ENCODE assay signal across 8 cellular contexts in genomic region chr16:70695351-70696070, GRCh38. TPM values are rescaled to one million over a fixed set of nuclear protein-coding genes. Genes with fewer than 3 reads are reported as not detected.
DNase-seq lines count a peak whose midpoint lies in the region; ATAC-seq and TF ChIP-seq lines count a peak whose summit lies in the region.

No MANE protein-coding gene starts in this region.

- intact Hi-C loops in activated T-helper 2 cell treated with anti-CD3 and anti-CD28 coated beads, Interferon-gamma antibody, Interleukin-2, Interleukin-4, amounts not matched to agents 10 μg/mL and 5 μg/mL and 100 μg/mL, durations not matched to agents 14 hours and 24 hours and 36 hours (cut with micrococcal nuclease), result no loop called here
- intact Hi-C loops in ovary (cut with DNase I), result no loop called here

- H3K9me3 ChIP-seq in liver (ENCODE audit: control insufficient read depth in 4 of 4, low read length in 3 of 4) (no peaks in the 10 kb centered on the region), ovary (no peaks in the 10 kb centered on the region)

- H3K9me3 Mint-ChIP-seq in activated T-helper 2 cell treated with anti-CD3 and anti-CD28 coated beads, Interferon-gamma antibody, Interleukin-2, Interleukin-4, amounts not matched to agents 10 μg/mL and 5 μg/mL and 100 μg/mL, durations not matched to agents 14 hours and 24 hours and 36 hours, result no peaks in the 10 kb centered on the region

- no peak overlapping the region for H3K4me3 ChIP-seq in AG10803 (ENCODE audit: low read length)
- H3K4me3 ChIP-seq in liver (ENCODE audit: low read depth in 1 of 3, low read length in 3 of 3), result no peak overlapping the region
- H3K4me3 ChIP-seq in ovary, result no peak overlapping the region

- TF ChIP-seq CTCF in AG10803 (conservative IDR thresholded peaks at IDR 0.05; ENCODE audit: low read length), result no peak
- peak; percentile 20 for TF ChIP-seq CTCF in liver (IDR thresholded peaks at IDR 0.05; ENCODE audit: low read depth, low read length, missing input control)
- no peak for TF ChIP-seq CTCF in ovary (IDR thresholded peaks at IDR 0.05)
- TF ChIP-seq CTCF in GM10266 (IDR thresholded peaks at IDR 0.05; ENCODE audit: control insufficient read depth, insufficient read depth, low read depth, missing control alignments), result no peak

- H3K27me3 ChIP-seq in liver (ENCODE audit: control insufficient read depth in 4 of 4, insufficient read depth in 4 of 4, low read length in 3 of 4) (no peaks in the 10 kb centered on the region), ovary (no peaks in the 10 kb centered on the region)

- no peak for TF ChIP-seq EP300 in ovary (IDR thresholded peaks at IDR 0.05)

- H3K36me3 Mint-ChIP-seq in activated T-helper 2 cell treated with anti-CD3 and anti-CD28 coated beads, Interferon-gamma antibody, Interleukin-2, Interleukin-4, amounts not matched to agents 10 μg/mL and 5 μg/mL and 100 μg/mL, durations not matched to agents 14 hours and 24 hours and 36 hours (ENCODE audit: low read depth), result no peaks in the 10 kb centered on the region

- peaks cover 12% of the 10 kb centered on the region for H3K4me1 Mint-ChIP-seq in activated T-helper 2 cell treated with anti-CD3 and anti-CD28 coated beads, Interferon-gamma antibody, Interleukin-2, Interleukin-4, amounts not matched to agents 10 μg/mL and 5 μg/mL and 100 μg/mL, durations not matched to agents 14 hours and 24 hours and 36 hours (ENCODE audit: low read depth)

- H3K4me3 Mint-ChIP-seq in activated T-helper 2 cell treated with anti-CD3 and anti-CD28 coated beads, Interferon-gamma antibody, Interleukin-2, Interleukin-4, amounts not matched to agents 10 μg/mL and 5 μg/mL and 100 μg/mL, durations not matched to agents 14 hours and 24 hours and 36 hours (ENCODE audit: low read depth), result peak overlapping the region; percentile 18

- TF ChIP-seq RAD21 in liver (IDR thresholded peaks at IDR 0.05), result peak; percentile 38 to 75

- no peaks in the 10 kb centered on the region for H3K27me3 Mint-ChIP-seq in activated T-helper 2 cell treated with anti-CD3 and anti-CD28 coated beads, Interferon-gamma antibody, Interleukin-2, Interleukin-4, amounts not matched to agents 10 μg/mL and 5 μg/mL and 100 μg/mL, durations not matched to agents 14 hours and 24 hours and 36 hours (ENCODE audit: low read depth)

- TF ChIP-seq POLR2A in ovary (IDR thresholded peaks at IDR 0.05), result no peak

- H3K36me3 ChIP-seq in liver (ENCODE audit: control insufficient read depth in 4 of 4, insufficient read depth in 3 of 4, low read depth in 1 of 4, low read length in 3 of 4) (peaks cover 0 to 2% (median 1%) of the 10 kb centered on the region in 4 donors), ovary (no peaks in the 10 kb centered on the region)

- 47% methylated on average over 12 of the region's 12 CpGs for WGBS in liver
- WGBS in ovary, 3 donors, result 45 to 55% (median 47%) methylated on average over 12 of the region's 12 CpGs

- no peak for ATAC-seq in GM18868 (IDR thresholded peaks at IDR 0.05; ENCODE audit: unreplicated experiment)

- H3K27ac Mint-ChIP-seq in activated T-helper 2 cell treated with anti-CD3 and anti-CD28 coated beads, Interferon-gamma antibody, Interleukin-2, Interleukin-4, amounts not matched to agents 10 μg/mL and 5 μg/mL and 100 μg/mL, durations not matched to agents 14 hours and 24 hours and 36 hours, result no peak overlapping the region

- H3K27ac ChIP-seq in liver (ENCODE audit: low read depth in 1 of 2, low read length in 2 of 2), result peak overlapping the region in 1 of 2 donors; percentile 43
- H3K27ac ChIP-seq in ovary, result no peak overlapping the region

- DNase-seq in AG10803 (ENCODE audit: low read depth) (peak; percentile 49), HT1080 (ENCODE audit: low read depth) (peak; percentile 34), ovary (no peak), GM10266 (ENCODE audit: extremely low spot score) (no peak)
- no peak for DNase-seq in activated T-helper 2 cell treated with anti-CD3 and anti-CD28 coated beads, Interferon-gamma antibody, Interleukin-2, Interleukin-4, amounts not matched to agents 10 μg/mL and 5 μg/mL and 100 μg/mL, durations not matched to agents 14 hours and 24 hours and 36 hours (ENCODE audit: low spot score)
- DNase-seq in activated CD4-positive, alpha-beta T cell treated with anti-CD3 and anti-CD28 coated beads, Interleukin-2, amount 50 U/mL, for 48 hours, result no peak

- H3K4me1 ChIP-seq in liver (ENCODE audit: control insufficient read depth in 4 of 4, insufficient read depth in 4 of 4, low read length in 3 of 4), result peaks cover 6 to 20% (median 14%) of the 10 kb centered on the region in 4 donors
- peaks cover 46% of the 10 kb centered on the region for H3K4me1 ChIP-seq in ovary (ENCODE audit: insufficient read depth)

- H3K9ac ChIP-seq in liver (ENCODE audit: low read depth in 1 of 2, low read length in 2 of 2), result no peak overlapping the region

TF ChIP-seq in liver, 16 proteins besides CTCF, POLR2A, EP300 and RAD21:
- TF ChIP-seq HNF4G (IDR thresholded peaks at IDR 0.05), result no peak
- peak; percentile 69 for TF ChIP-seq NR2F2 (IDR thresholded peaks at IDR 0.05)
- TF ChIP-seq RXRA (IDR thresholded peaks at IDR 0.05), result peak in 1 of 2 donors; percentile 11
- peak; percentile 39 for TF ChIP-seq SP1 (IDR thresholded peaks at IDR 0.05)
- no peak for TF ChIP-seq REST (IDR thresholded peaks at IDR 0.05)
- peak in 1 of 2 donors; percentile 4 for TF ChIP-seq HNF4A (conservative IDR thresholded peaks at IDR 0.05)

RNA-seq across cellular contexts. Expression of gene MTSS2, which starts 9.7 kb away (rescaled TPM):
- total RNA-seq in HT1080 (2014; rRNA removed; shearing (Covaris generic)), result 16.0 and 21.1 TPM in 2 replicates
- 27.9 and 31.1 TPM in 2 replicates for polyA plus RNA-seq in HT1080 (2015; cell fraction: cytosol; rRNA removed)
- polyA plus RNA-seq in HT1080 (2015; cell fraction: nucleus; rRNA removed), result 29.9 and 40.8 TPM in 2 replicates
- total RNA-seq in activated T-helper 2 cell treated with anti-CD3 and anti-CD28 coated beads, Interferon-gamma antibody, Interleukin-2, Interleukin-4, amounts not matched to agents 10 μg/mL and 5 μg/mL and 100 μg/mL, durations not matched to agents 14 hours and 24 hours and 36 hours, result 1.3 TPM in 2 replicates
- 10 to 100 TPM; 26.7 to 45.1 TPM for total RNA-seq in liver
- 10 to 100 TPM in 1 of 2 donors, 1 to 10 TPM in 1; 3.8 to 95.7 TPM for polyA plus RNA-seq in liver
- 10 to 100 TPM; 19.6 to 93.5 (median 40.2) TPM for total RNA-seq in ovary
- 10 to 100 TPM in 1 of 2 donors, 1 to 10 TPM in 1; 8.4 to 52.5 TPM for polyA plus RNA-seq in ovary

RNA-seq across cellular contexts. Expression of gene IL34, which starts 49.2 kb away (rescaled TPM):
- total RNA-seq in HT1080 (2014; rRNA removed; shearing (Covaris generic)), result not detected in 2 replicates
- not detected in 2 replicates for polyA plus RNA-seq in HT1080 (2015; cell fraction: cytosol; rRNA removed)
- polyA plus RNA-seq in HT1080 (2015; cell fraction: nucleus; rRNA removed), result 0.48 TPM in 1 of 2 replicates, not detected in the other
- 0.28 TPM in 1 of 2 replicates, not detected in the other for total RNA-seq in activated T-helper 2 cell treated with anti-CD3 and anti-CD28 coated beads, Interferon-gamma antibody, Interleukin-2, Interleukin-4, amounts not matched to agents 10 μg/mL and 5 μg/mL and 100 μg/mL, durations not matched to agents 14 hours and 24 hours and 36 hours
- under 1 TPM; 0.25 to 0.93 TPM for total RNA-seq in liver
- under 1 TPM; 0.40 to 0.43 TPM for polyA plus RNA-seq in liver
- total RNA-seq in ovary, result 1 to 10 TPM in 6 of 7 donors, under 1 TPM in 1; 0.91 to 4.0 (median 1.9) TPM
- 1 to 10 TPM in 1 of 2 donors, under 1 TPM in 1; 0.88 to 1.8 TPM for polyA plus RNA-seq in ovary

Comparison
In these comparisons a context has a peak if more than half of its experiments do, and no peak if none do; other contexts are left out.
1. DNase-seq: peak in AG10803 (single experiment) and HT1080 (single experiment); none in activated T-helper 2 cell treated with anti-CD3 and anti-CD28 coated beads, Interferon-gamma antibody, Interleukin-2, Interleukin-4, amounts not matched to agents 10 μg/mL and 5 μg/mL and 100 μg/mL, durations not matched to agents 14 hours and 24 hours and 36 hours (single experiment), ovary (0 of 5), GM10266 (single experiment) and activated CD4-positive, alpha-beta T cell treated with anti-CD3 and anti-CD28 coated beads, Interleukin-2, amount 50 U/mL, for 48 hours (0 of 2).